Comparison of ENCODE assay signal across 12 cellular contexts in the genomic region with DNA sequence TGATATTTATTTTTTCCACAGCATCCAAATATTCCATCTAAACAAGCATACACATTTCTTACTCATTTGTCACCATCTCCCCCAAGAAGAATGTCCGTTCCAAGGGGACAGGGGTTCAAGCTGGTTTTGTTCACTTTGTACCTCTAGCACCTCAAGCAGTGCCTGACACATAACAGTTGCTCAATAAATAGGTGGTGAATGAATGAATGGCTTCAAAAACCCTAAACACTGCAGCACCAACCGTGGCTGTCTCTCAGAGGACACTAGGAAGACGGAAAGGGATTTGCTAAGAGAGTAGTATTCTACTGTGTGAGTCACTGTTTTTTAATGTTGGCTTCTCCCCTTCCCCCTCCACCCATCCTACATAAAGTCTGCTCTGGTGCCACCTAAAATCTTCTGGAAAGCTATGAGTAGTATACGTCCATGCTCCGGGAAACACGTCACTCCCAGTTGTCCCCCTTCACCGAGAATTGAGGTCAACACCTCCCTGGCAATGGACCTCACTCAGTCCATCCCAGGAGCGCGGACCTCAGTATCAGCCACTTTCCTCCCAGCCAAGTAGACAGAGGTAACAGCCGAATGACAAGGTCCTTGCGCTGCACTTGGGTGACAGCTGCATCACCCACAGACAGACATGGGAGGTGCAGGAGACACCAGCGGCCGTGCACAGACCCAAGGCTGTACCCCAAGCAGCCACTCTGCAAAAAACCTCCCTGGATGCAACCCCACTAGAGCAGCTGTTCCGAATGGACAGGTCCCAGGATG.
DNase-seq lines count a peak whose midpoint lies in the region; ATAC-seq and TF ChIP-seq lines count a peak whose summit lies in the region.
"Had no signal": no experiment of that assay in that cellular context is flagged by ENCODE, and none has a peak within 500 bp of the region (broad histone marks: within the 10 kb centered on the region; RNA-seq: fewer than 3 reads in every experiment).

No MANE protein-coding gene starts in this region.

- H3K18ac ChIP-seq in H9 (ENCODE audit: insufficient read length, low read depth, low read length), result no peak overlapping the region

- peaks cover 14% of the 10 kb centered on the region for H3K36me3 ChIP-seq in CD8-positive, alpha-beta memory T cell (ENCODE audit: insufficient read depth, low read length)
- H3K36me3 ChIP-seq in skeletal muscle satellite cell (ENCODE audit: insufficient read depth, low read length), result no peaks in the 10 kb centered on the region

- H3K9me3 ChIP-seq in CD8-positive, alpha-beta memory T cell (ENCODE audit: low read length), result no peaks in the 10 kb centered on the region
- no peaks in the 10 kb centered on the region for H3K9me3 ChIP-seq in T-helper 17 cell (ENCODE audit: control insufficient read depth, low read length, poor library complexity, severe bottlenecking)
- no peaks in the 10 kb centered on the region for H3K9me3 ChIP-seq in skeletal muscle satellite cell (replicated peaks; ENCODE audit: low read length)
- no peaks in the 10 kb centered on the region for H3K9me3 ChIP-seq in H9 (ENCODE audit: control insufficient read depth, low read depth, low read length)
- H3K9me3 ChIP-seq: SJCRH30 had no signal

- peaks cover 95 to 100% (median 96%) of the 10 kb centered on the region in 3 donors for H3K4me1 Mint-ChIP-seq in CD8-positive, alpha-beta memory T cell
- H3K4me1 Mint-ChIP-seq in T-helper 17 cell (peaks cover 73% of the 10 kb centered on the region), H9 (peaks cover 7 to 24% of the 10 kb centered on the region in 2 experiments; a peak in 3 of 4 replicates)

- H2BK12ac ChIP-seq in H9 (ENCODE audit: insufficient read length, low read depth, low read length), result no peak overlapping the region

- H3K27ac Mint-ChIP-seq in CD8-positive, alpha-beta memory T cell, result peak overlapping the region; percentile 86 to 97 (median 92)
- peak overlapping the region; percentile 91 for H3K27ac Mint-ChIP-seq in T-helper 17 cell
- peak overlapping the region in 1 of 3 experiments; percentile 20; a peak in 4 of 7 replicates for H3K27ac Mint-ChIP-seq in H9

- no peak overlapping the region for H3K14ac ChIP-seq in H9 (ENCODE audit: insufficient read depth, low read length)

- H3K9ac ChIP-seq in skeletal muscle satellite cell (ENCODE audit: low read depth, low read length), result no peak overlapping the region
- no peak overlapping the region for H3K9ac ChIP-seq in H9 (ENCODE audit: extremely low read depth, insufficient read length, low read length)

- H2AFZ ChIP-seq in H9 (ENCODE audit: low read length), result no peak overlapping the region

- H4K8ac ChIP-seq in H9 (replicated peaks; ENCODE audit: insufficient read length, low read depth, low read length), result no peak overlapping the region

- no peak overlapping the region for H3T11ph ChIP-seq in H9 (ENCODE audit: low read length)

- peaks cover 0 to 3% of the 10 kb centered on the region in 2 donors for H3K27me3 Mint-ChIP-seq in CD8-positive, alpha-beta memory T cell
- H3K27me3 Mint-ChIP-seq in T-helper 17 cell (no peaks in the 10 kb centered on the region), H9 (ENCODE audit: low read depth) (peaks cover 3% of the 10 kb centered on the region)

- H2BK5ac ChIP-seq in H9 (ENCODE audit: insufficient read length, low read length), result no peak overlapping the region

- no peak overlapping the region for H2AK5ac ChIP-seq in H9 (ENCODE audit: insufficient read length, low read length)

- no peak overlapping the region for H4K5ac ChIP-seq in H9 (ENCODE audit: insufficient read length, low read depth, low read length)

- no peak overlapping the region for H2BK120ac ChIP-seq in H9 (ENCODE audit: low read depth, low read length, poor library complexity, severe bottlenecking)

- H3K23ac ChIP-seq in H9 (ENCODE audit: insufficient read length, low read depth, low read length), result no peak overlapping the region

- POLR2A ChIA-PET in CD8-positive, alpha-beta memory T cell (lab: Charles Lee), result no interaction called here

- no peak overlapping the region for H3K4ac ChIP-seq in H9 (ENCODE audit: low read depth, low read length)

- H3K79me2 ChIP-seq in H9 (ENCODE audit: insufficient read depth, low read length), result no peaks in the 10 kb centered on the region

- TF ChIP-seq CTCF in coronary artery (IDR thresholded peaks at IDR 0.05), result no peak
- TF ChIP-seq CTCF in H9 (conservative IDR thresholded peaks at IDR 0.05), result no peak

- no peak for DNase-seq in CD8-positive, alpha-beta memory T cell
- DNase-seq in T-helper 17 cell, result no peak
- DNase-seq in coronary artery (ENCODE audit: low spot score), result peak; percentile 73
- DNase-seq in retina, result no peak
- no peak for DNase-seq in H9
- DNase-seq: brain microvascular endothelial cell; HCEC 1CT; stimulated activated CD4-positive, alpha-beta T cell treated with anti-CD3 and anti-CD28 coated beads, Interleukin-4, amount 100 ng/mL, for 1 hour; stimulated activated naive CD4-positive, alpha-beta T cell had no signal

- H3K27me3 ChIP-seq in CD8-positive, alpha-beta memory T cell (ENCODE audit: insufficient read depth, low read length, poor library complexity, severe bottlenecking), result no peaks in the 10 kb centered on the region
- H3K27me3 ChIP-seq in skeletal muscle satellite cell (ENCODE audit: control insufficient read depth, insufficient read depth, low read length) (no peaks in the 10 kb centered on the region), H9 (ENCODE audit: insufficient read depth, low read length) (no peaks in the 10 kb centered on the region)
- H3K27me3 ChIP-seq: brain microvascular endothelial cell, SJCRH30 had no signal

- H3K56ac ChIP-seq in H9 (ENCODE audit: insufficient read length, low read depth, low read length), result no peak overlapping the region

- no peaks in the 10 kb centered on the region for H4K20me1 ChIP-seq in H9 (ENCODE audit: control insufficient read depth, insufficient read depth, insufficient read length)

- peaks cover 75% of the 10 kb centered on the region for H3K4me1 ChIP-seq in CD8-positive, alpha-beta memory T cell (ENCODE audit: insufficient read depth, low read length)
- H3K4me1 ChIP-seq in skeletal muscle satellite cell (ENCODE audit: control insufficient read depth, insufficient read depth, low read length) (peaks cover 33% of the 10 kb centered on the region), H9 (ENCODE audit: insufficient read depth, low read length) (no peaks in the 10 kb centered on the region)

- H2BK15ac ChIP-seq in H9 (ENCODE audit: low read depth, low read length), result no peak overlapping the region

- no peak overlapping the region for H4K91ac ChIP-seq in H9 (ENCODE audit: insufficient read length, low read depth, low read length)

- no peak overlapping the region for H3K4me3 ChIP-seq in CD8-positive, alpha-beta memory T cell (ENCODE audit: low read length)
- H3K4me3 ChIP-seq in coronary artery, result no peak overlapping the region
- H3K4me3 ChIP-seq in skeletal muscle satellite cell (ENCODE audit: low read length), result no peak overlapping the region
- H3K4me3 ChIP-seq: SJCRH30 had no signal

- no peak for ATAC-seq in T-helper 17 cell
- ATAC-seq in HG03342 (IDR thresholded peaks at IDR 0.05; ENCODE audit: unreplicated experiment), result no peak

- no peaks in the 10 kb centered on the region for H3K23me2 ChIP-seq in H9 (ENCODE audit: insufficient read length, low read depth, low read length, poor library complexity, severe bottlenecking)

- no peak overlapping the region for H2BK20ac ChIP-seq in H9 (ENCODE audit: low read depth, low read length, poor library complexity, severe bottlenecking)

- H3K27ac ChIP-seq in CD8-positive, alpha-beta memory T cell (ENCODE audit: low read depth, low read length), result no peak overlapping the region
- H3K27ac ChIP-seq in coronary artery (peak overlapping the region; percentile 94 to 95), H9 (ENCODE audit: insufficient read length, low read depth, low read length) (no peak overlapping the region)
- H3K27ac ChIP-seq: brain microvascular endothelial cell, SJCRH30 had no signal

- peak overlapping the region; percentile 61 to 87 (median 78) for H3K4me3 Mint-ChIP-seq in CD8-positive, alpha-beta memory T cell
- H3K4me3 Mint-ChIP-seq in T-helper 17 cell (peak overlapping the region; percentile 47), H9 (no peak overlapping the region)

- peaks cover 4 to 52% (median 28%) of the 10 kb centered on the region in 3 donors for H3K36me3 Mint-ChIP-seq in CD8-positive, alpha-beta memory T cell
- H3K36me3 Mint-ChIP-seq in T-helper 17 cell (ENCODE audit: low read depth) (peaks cover 11% of the 10 kb centered on the region), H9 (ENCODE audit: insufficient read depth in 1 of 3, low read depth in 3 of 3) (no peaks in the 10 kb centered on the region)

- H3K79me1 ChIP-seq in H9 (ENCODE audit: insufficient read depth, low read depth, low read length, poor library complexity, severe bottlenecking), result no peaks in the 10 kb centered on the region

- H3K4me2 ChIP-seq in skeletal muscle satellite cell (ENCODE audit: low read length), result peak overlapping the region; percentile 14
- no peak overlapping the region for H3K4me2 ChIP-seq in H9 (ENCODE audit: insufficient read depth, insufficient read length, low read length)

- H3K9me3 Mint-ChIP-seq in CD8-positive, alpha-beta memory T cell, result no peaks in the 10 kb centered on the region
- no peaks in the 10 kb centered on the region for H3K9me3 Mint-ChIP-seq in H9

- no CpG with 5 or more reads among the region's 14 CpGs for WGBS in H9 (ENCODE audit: extremely low coverage, insufficient read length, low lambda C conversion rate)

- CTCF ChIA-PET in CD8-positive, alpha-beta memory T cell (lab: Charles Lee), result interaction anchor here (1.0 to 1.3 kb wide), 2 partner anchors 45 to 63 kb away, joined by 3 read pairs; no protein-coding TSS in a partner anchor

Comparison
In these comparisons a context has a peak if more than half of its experiments do, and no peak if none do; other contexts are left out.
1. H3K27ac ChIP-seq: peak in coronary artery (2 of 2); none in CD8-positive, alpha-beta memory T cell (single experiment) and H9 (single experiment).
2. H3K4me3 Mint-ChIP-seq: peak in CD8-positive, alpha-beta memory T cell (7 of 7) and T-helper 17 cell (single experiment); none in H9 (0 of 2).